In genomic region chr15:67133026-67133425, GRCh38 we compare ENCODE assay signal across 13 cellular contexts.
DNase-seq lines count a peak whose midpoint lies in the region; ATAC-seq and TF ChIP-seq lines count a peak whose summit lies in the region.
"Had no signal": no experiment of that assay in that cellular context is flagged by ENCODE, and none has a peak within 500 bp of the region (broad histone marks: within the 10 kb centered on the region; RNA-seq: fewer than 3 reads in every experiment).

No MANE protein-coding gene starts in this region.

- DNase-seq in AG04450 (ENCODE audit: low read depth, low spot score) (no peak), naive B cell (no peak), SKM-1 treated with dmso at 0.1 percent for 144 hours (lab: John Stamatoyannopoulos, UW; ENCODE audit: unreplicated experiment) (no peak), HuH-7.5 (ENCODE audit: low spot score) (no peak), anterior cingulate cortex (lab: John Stamatoyannopoulos, UW) (no peak)
- no peak for DNase-seq in CD8-positive, alpha-beta memory T cell
- DNase-seq: activated CD8-positive, alpha-beta memory T cell treated with anti-CD3 and anti-CD28 coated beads, Interleukin-2, amount 50 U/mL, for 48 hours; MV-4-11; NCI-H2171 treated with DMSO at 0.1 percent for 48 hours; substantia nigra had no signal

- no peaks in the 10 kb centered on the region for H3K9me3 Mint-ChIP-seq in CD8-positive, alpha-beta memory T cell
- H3K9me3 Mint-ChIP-seq in activated T-helper 17 cell treated with anti-CD3 and anti-CD28 coated beads, Interleukin-2, amount 50 U/mL, for 72 hours, result no peaks in the 10 kb centered on the region
- H3K9me3 Mint-ChIP-seq in naive B cell, result no peaks in the 10 kb centered on the region
- H3K9me3 Mint-ChIP-seq: brain had no signal

- peak overlapping the region in 4 of 7 donors; percentile 19 to 88 (median 23) for H3K4me3 Mint-ChIP-seq in CD8-positive, alpha-beta memory T cell
- H3K4me3 Mint-ChIP-seq in activated T-helper 17 cell treated with anti-CD3 and anti-CD28 coated beads, Interleukin-2, amount 50 U/mL, for 72 hours, result peak overlapping the region; percentile 99
- H3K4me3 Mint-ChIP-seq in naive B cell, result peak overlapping the region in 5 of 8 donors; percentile 5 to 84 (median 66)
- H3K4me3 Mint-ChIP-seq: brain had no signal

- H3K27ac Mint-ChIP-seq in CD8-positive, alpha-beta memory T cell, result peak overlapping the region; percentile 65 to 100 (median 98)
- peak overlapping the region; percentile 99 for H3K27ac Mint-ChIP-seq in activated T-helper 17 cell treated with anti-CD3 and anti-CD28 coated beads, Interleukin-2, amount 50 U/mL, for 72 hours
- H3K27ac Mint-ChIP-seq in naive B cell, result peak overlapping the region in 5 of 6 donors; percentile 11 to 96 (median 64)

- CTCF ChIA-PET in AG04450 (lab: Charles Lee), result no interaction called here
- CTCF ChIA-PET in CD8-positive, alpha-beta memory T cell (lab: Charles Lee), result interaction anchor here (1.2 kb wide), 1 partner anchor 10 kb away, joined by 3 read pairs; no protein-coding TSS in a partner anchor

- no peaks in the 10 kb centered on the region for H3K27me3 Mint-ChIP-seq in CD8-positive, alpha-beta memory T cell
- H3K27me3 Mint-ChIP-seq in activated T-helper 17 cell treated with anti-CD3 and anti-CD28 coated beads, Interleukin-2, amount 50 U/mL, for 72 hours, result no peaks in the 10 kb centered on the region
- H3K27me3 Mint-ChIP-seq in naive B cell, result no peaks in the 10 kb centered on the region
- H3K27me3 Mint-ChIP-seq: brain had no signal

- no peak for TF ChIP-seq CTCF in AG04450 (IDR thresholded peaks at IDR 0.05; ENCODE audit: low read depth, low read length)

- peaks cover 80% of the 10 kb centered on the region for H3K4me1 ChIP-seq in CD8-positive, alpha-beta memory T cell (ENCODE audit: insufficient read depth, low read length)

- no peaks in the 10 kb centered on the region for H3K36me3 ChIP-seq in CD8-positive, alpha-beta memory T cell (ENCODE audit: insufficient read depth, low read length)

- POLR2A ChIA-PET in AG04450 (lab: Yijun Ruan, JAX), result no interaction called here
- POLR2A ChIA-PET in CD8-positive, alpha-beta memory T cell (lab: Charles Lee), result interaction anchor here (0.6 to 1.0 kb wide), 2 partner anchors 9 to 13 kb away, joined by 3 to 4 read pairs; no protein-coding TSS in a partner anchor

- H3K9me3 ChIP-seq in AG04450 (ENCODE audit: control insufficient read depth, insufficient read depth, low read length), result no peaks in the 10 kb centered on the region
- H3K9me3 ChIP-seq in CD8-positive, alpha-beta memory T cell (ENCODE audit: low read length), result no peaks in the 10 kb centered on the region

- H3K4me1 Mint-ChIP-seq in CD8-positive, alpha-beta memory T cell, result peaks cover 88 to 99% (median 97%) of the 10 kb centered on the region in 3 donors
- H3K4me1 Mint-ChIP-seq in activated T-helper 17 cell treated with anti-CD3 and anti-CD28 coated beads, Interleukin-2, amount 50 U/mL, for 72 hours, result peaks cover 83% of the 10 kb centered on the region
- peaks cover 74 to 98% (median 96%) of the 10 kb centered on the region in 3 donors for H3K4me1 Mint-ChIP-seq in naive B cell

- H3K27me3 ChIP-seq in AG04450 (ENCODE audit: control insufficient read depth, insufficient read depth, low read length), result no peaks in the 10 kb centered on the region
- H3K27me3 ChIP-seq in CD8-positive, alpha-beta memory T cell (ENCODE audit: insufficient read depth, low read length, poor library complexity, severe bottlenecking), result no peaks in the 10 kb centered on the region

- H3K27ac ChIP-seq in AG04450 (ENCODE audit: low read depth, low read length), result peak overlapping the region; percentile 32
- no peak overlapping the region for H3K27ac ChIP-seq in CD8-positive, alpha-beta memory T cell (ENCODE audit: low read depth, low read length)

- no peak overlapping the region for H3K4me3 ChIP-seq in AG04450 (ENCODE audit: low read depth, low read length)
- H3K4me3 ChIP-seq in CD8-positive, alpha-beta memory T cell (ENCODE audit: low read length), result no peak overlapping the region

- peaks cover 0 to 17% (median 2%) of the 10 kb centered on the region in 3 donors for H3K36me3 Mint-ChIP-seq in CD8-positive, alpha-beta memory T cell
- H3K36me3 Mint-ChIP-seq in activated T-helper 17 cell treated with anti-CD3 and anti-CD28 coated beads, Interleukin-2, amount 50 U/mL, for 72 hours (ENCODE audit: low read depth), result peaks cover 61% of the 10 kb centered on the region
- H3K36me3 Mint-ChIP-seq in naive B cell, result peaks cover 0 to 3% of the 10 kb centered on the region in 2 donors
- H3K36me3 Mint-ChIP-seq: brain had no signal

- no peak for ATAC-seq in activated T-helper 17 cell treated with anti-CD3 and anti-CD28 coated beads, Interleukin-2, amount 50 U/mL, for 72 hours (replicated peaks)
- ATAC-seq in naive B cell (ENCODE audit: low read depth in 2 of 2), result no peak
- ATAC-seq in GM21576 (IDR thresholded peaks at IDR 0.05; ENCODE audit: unreplicated experiment), result no peak

Comparison
In these comparisons a context has a peak if more than half of its experiments do, and no peak if none do; other contexts are left out.
1. H3K4me3 Mint-ChIP-seq: peak in every context shown above with its lines; median percentile 99 in activated T-helper 17 cell treated with anti-CD3 and anti-CD28 coated beads, Interleukin-2, amount 50 U/mL, for 72 hours; 66 in naive B cell; 23 in CD8-positive, alpha-beta memory T cell.